17 cellular contexts compared by ENCODE assay signal in the genomic region with DNA sequence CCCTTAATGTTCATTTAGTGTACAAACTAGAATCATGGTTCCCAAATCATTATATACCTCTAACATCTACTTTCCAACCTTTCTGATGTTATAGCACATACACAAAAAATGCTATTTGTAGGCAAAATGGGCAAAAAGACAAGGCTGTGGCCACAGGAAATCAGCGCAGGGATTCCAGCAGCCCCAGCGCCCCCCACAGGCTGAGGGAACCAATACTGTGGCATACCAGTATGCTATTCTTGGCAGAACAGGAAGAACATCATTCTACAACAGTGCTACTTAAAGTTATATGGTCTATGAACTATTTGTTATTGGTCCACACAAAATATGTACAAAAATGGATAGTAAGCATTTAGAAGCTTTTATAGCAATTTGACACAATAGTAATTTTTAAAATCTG. TPM values are rescaled to one million over a fixed set of nuclear protein-coding genes. Genes with fewer than 3 reads are reported as not detected.
DNase-seq lines count a peak whose midpoint lies in the region; ATAC-seq, FAIRE-seq and TF ChIP-seq lines count a peak whose summit lies in the region.
"Had no signal": no experiment of that assay in that cellular context is flagged by ENCODE, and none has a peak within 500 bp of the region (broad histone marks: within the 10 kb centered on the region; RNA-seq: fewer than 3 reads in every experiment).

No MANE protein-coding gene starts in this region.

- no peak overlapping the region for H3K4me3 ChIP-seq in DOHH2 (ENCODE audit: low read length)
- no peak overlapping the region for H3K4me3 ChIP-seq in GM12875 (ENCODE audit: low read depth, low read length)
- H3K4me3 ChIP-seq in epithelial cell of proximal tubule (ENCODE audit: low read depth, low read length) = no peak overlapping the region
- no peak overlapping the region for H3K4me3 ChIP-seq in tibial artery
- H3K4me3 ChIP-seq: upper lobe of left lung had no signal

- H3K9me3 ChIP-seq in DOHH2 (ENCODE audit: control insufficient read depth, insufficient read depth, low read length) (no peaks in the 10 kb centered on the region), tibial artery (no peaks in the 10 kb centered on the region)
- H3K9me3 ChIP-seq: upper lobe of left lung had no signal

- H3K4me1 ChIP-seq in DOHH2 (ENCODE audit: control insufficient read depth, low read length) (no peaks in the 10 kb centered on the region), tibial artery (no peaks in the 10 kb centered on the region)
- H3K4me1 ChIP-seq: upper lobe of left lung had no signal

- no peak for ATAC-seq in GM21717 (IDR thresholded peaks at IDR 0.05; ENCODE audit: unreplicated experiment)
- ATAC-seq: sciatic nerve had no signal

- peaks cover 11% of the 10 kb centered on the region for H3K36me3 ChIP-seq in DOHH2 (ENCODE audit: control insufficient read depth, low read length)
- H3K36me3 ChIP-seq in tibial artery = peaks cover 0 to 39% (median 0%) of the 10 kb centered on the region in 3 donors

- TF ChIP-seq CTCF in DOHH2 (IDR thresholded peaks at IDR 0.05; ENCODE audit: low read depth, low read length, poor library complexity, severe bottlenecking) = peak; percentile 27
- TF ChIP-seq CTCF in GM12875 (IDR thresholded peaks at IDR 0.05; ENCODE audit: borderline replicate concordance, insufficient read depth, low read depth, low read length) = 0 out of 2 replicates have a peak, but pooled peaks have one; percentile 22
- peak; percentile 10 for TF ChIP-seq CTCF in epithelial cell of proximal tubule (conservative IDR thresholded peaks at IDR 0.05; ENCODE audit: low read depth, low read length)
- TF ChIP-seq CTCF in tibial artery (IDR thresholded peaks at IDR 0.05) = no peak

- in situ Hi-C loops in SK-MEL-5 (cut with HindIII; ENCODE audit: low pct_unique_long_range_greater_than_20kb, low sequenced_read_pairs) = no loop called here

- DNase-seq in SK-MEL-5 (ENCODE audit: low read depth, low spot score) (peak; percentile 25), epithelial cell of proximal tubule (ENCODE audit: low read depth) (no peak), tibial artery (no peak), NCI-H2107 (lab: John Stamatoyannopoulos, UW) (no peak), frontal cortex (ENCODE audit: low spot score in 2 of 2) (no peak)
- DNase-seq: activated CD4-positive, alpha-beta T cell treated with anti-CD3 and anti-CD28 coated beads, Interleukin-2, amount 50 U/mL, for 4 hours; C1 segment of cervical spinal cord; mesenchymal stem cell; NCI-H1694 treated with DMSO at 0.1 percent for 48 hours; NCI-H526; nephron progenitor cell; stimulated activated CD4-positive, alpha-beta T cell treated with anti-CD3 and anti-CD28 coated beads, Interleukin-4, amount 100 ng/mL, for 4 hours; upper lobe of left lung had no signal

- no peak overlapping the region for H3K27ac ChIP-seq in DOHH2 (ENCODE audit: low read depth, low read length)
- H3K27ac ChIP-seq in tibial artery = no peak overlapping the region
- H3K27ac ChIP-seq: upper lobe of left lung had no signal

- FAIRE-seq in frontal cortex (lab: Jason Lieb, UNC) = no peak

- intact Hi-C loops in tibial artery (cut with DNase I; ENCODE audit: low total_unique reads) = no loop called here

- H3F3A ChIP-seq in DOHH2 (ENCODE audit: control insufficient read depth, insufficient read depth) = no peaks in the 10 kb centered on the region

- no peaks in the 10 kb centered on the region for H3K79me2 ChIP-seq in DOHH2 (ENCODE audit: control insufficient read depth, low read length)

- no peaks in the 10 kb centered on the region for H3K9me2 ChIP-seq in DOHH2 (replicated peaks; ENCODE audit: control insufficient read depth, low read length)

- no peaks in the 10 kb centered on the region for H3K27me3 ChIP-seq in DOHH2 (ENCODE audit: control insufficient read depth, low read length)
- no peaks in the 10 kb centered on the region for H3K27me3 ChIP-seq in tibial artery
- H3K27me3 ChIP-seq: upper lobe of left lung had no signal

- no peak overlapping the region for H3K4me2 ChIP-seq in DOHH2 (ENCODE audit: low read length)

- H4K20me1 ChIP-seq in DOHH2 (ENCODE audit: control insufficient read depth, insufficient read depth, low read depth, low read length) = no peaks in the 10 kb centered on the region

RNA-seq across cellular contexts. Expression of a gene that starts 25.3 kb away (rescaled TPM):
- total RNA-seq in SK-MEL-5 (2014; rRNA removed; shearing (Covaris generic)) = 53.5 and 64.5 TPM in 2 replicates
- polyA plus RNA-seq in SK-MEL-5 (2015; cell fraction: cytosol; rRNA removed) = 34.3 and 39.0 TPM in 2 replicates
- 15.3 and 16.2 TPM in 2 replicates for polyA plus RNA-seq in SK-MEL-5 (2015; cell fraction: nucleus; rRNA removed)
- total RNA-seq in epithelial cell of proximal tubule (12.2 and 28.4 TPM in 2 replicates), frontal cortex (35.1 TPM)

RNA-seq across cellular contexts. Expression of a gene that starts 34.5 kb away (rescaled TPM):
- total RNA-seq in SK-MEL-5 (2014; rRNA removed; shearing (Covaris generic)) = 22.2 and 23.2 TPM in 2 replicates
- 53.1 and 62.4 TPM in 2 replicates for polyA plus RNA-seq in SK-MEL-5 (2015; cell fraction: cytosol; rRNA removed)
- polyA plus RNA-seq in SK-MEL-5 (2015; cell fraction: nucleus; rRNA removed) = 72.4 and 72.5 TPM in 2 replicates
- total RNA-seq in epithelial cell of proximal tubule = 28.1 and 40.2 TPM in 2 replicates
- 22.4 TPM for total RNA-seq in frontal cortex

Comparison
In these comparisons a context has a peak if more than half of its experiments do, and no peak if none do; other contexts are left out.
1. CTCF ChIP-seq: peak in DOHH2 (single experiment), GM12875 (single experiment) and epithelial cell of proximal tubule (single experiment); none in tibial artery (0 of 2).